ENCODE assay signal across 1 cellular context in genomic region chr17:68143425-68143824, GRCh38.
TF ChIP-seq lines count a peak whose summit lies in the region.

No MANE protein-coding gene starts in this region.

TF ChIP-seq in SK-N-SH treated with all-trans-retinoic acid at 6 μM for 48 hours, 23 proteins besides CTCF, POLR2A, EP300 and RAD21 (continued from another document):
- TF ChIP-seq POU6F1 (CRISPR knock-in tag; IDR thresholded peaks at IDR 0.05; ENCODE audit: borderline replicate concordance, low read depth) = no peak
- no peak for TF ChIP-seq ZNF70 (CRISPR knock-in tag; IDR thresholded peaks at IDR 0.05)
- TF ChIP-seq RARB (CRISPR knock-in tag; IDR thresholded peaks at IDR 0.05) = no peak
TF ChIP-seq in SK-N-SH treated with all-trans-retinoic acid at 6 μM for 48 hours: peak in this region for 0.
